8 cellular contexts compared by ENCODE assay signal in the genomic region with DNA sequence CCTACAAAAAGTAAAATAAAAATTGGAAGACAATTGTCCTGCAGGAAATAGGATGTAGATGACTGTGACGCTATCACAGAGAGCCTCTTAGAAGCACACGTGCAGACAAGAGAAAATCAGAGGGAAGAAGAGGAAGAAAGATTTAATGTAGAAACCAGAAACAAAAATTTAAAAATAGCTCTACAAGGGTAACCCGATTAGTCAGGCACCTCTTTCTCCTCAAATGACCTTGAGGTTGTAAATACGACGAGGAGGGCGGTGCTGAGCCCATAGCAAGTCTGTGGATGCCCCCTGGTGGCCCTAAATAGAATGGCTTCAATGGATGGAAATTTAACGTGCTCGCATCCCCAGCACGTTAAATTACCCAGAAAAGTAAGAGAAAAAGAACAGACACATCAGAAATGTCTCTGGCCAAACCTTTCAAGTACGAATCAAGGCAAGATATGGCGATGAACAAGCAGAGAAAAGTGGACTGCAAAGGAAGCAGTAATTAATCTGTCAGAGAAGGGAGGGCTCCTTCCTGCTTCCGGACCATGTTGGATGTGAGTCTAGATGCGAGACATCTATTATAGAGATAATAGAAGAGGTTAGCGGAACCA. TPM values are rescaled to one million over a fixed set of nuclear protein-coding genes. Genes with fewer than 3 reads are reported as not detected.
A peak's percentile ranks its signal among the peaks of the same experiment; 100 is the strongest.
DNase-seq lines count a peak whose midpoint lies in the region; ATAC-seq and TF ChIP-seq lines count a peak whose summit lies in the region.

No MANE protein-coding gene starts in this region.

- peak; percentile 81 for ATAC-seq in GM21381 (IDR thresholded peaks at IDR 0.05; ENCODE audit: unreplicated experiment)
- peak; percentile 94 for ATAC-seq in stimulated activated naive CD8-positive, alpha-beta T cell treated with anti-CD3 and anti-CD28 coated beads, Interleukin-15, Interleukin-2, amounts not matched to agents 100 U/mL and 50 U/mL, for 24 hours

- no peaks in the 10 kb centered on the region for H3K36me3 ChIP-seq in CD8-positive, alpha-beta memory T cell (ENCODE audit: insufficient read depth, low read length)

- intact Hi-C loops in activated T-helper 1 cell treated with anti-CD3 and anti-CD28 coated beads, Interleukin-12 subunit alpha, Interleukin-12 subunit beta, Interleukin-2, Interleukin-4 antibody, amounts not matched to agents 30 ng/mL and 10 ng/mL and 1 ng/mL, durations not matched to agents 14 hours and 24 hours and 36 hours (cut with micrococcal nuclease), result loop anchor here (1.0 to 5.0 kb wide), 7 partner anchors 20 to 173 kb away; a partner anchor contains a TSS

- no peaks in the 10 kb centered on the region for H3K9me3 Mint-ChIP-seq in CD8-positive, alpha-beta memory T cell
- H3K9me3 Mint-ChIP-seq in activated T-helper 1 cell treated with anti-CD3 and anti-CD28 coated beads, Interleukin-12 subunit alpha, Interleukin-12 subunit beta, Interleukin-2, Interleukin-4 antibody, amounts not matched to agents 30 ng/mL and 10 ng/mL and 1 ng/mL, durations not matched to agents 14 hours and 24 hours and 36 hours, result no peaks in the 10 kb centered on the region
- peaks cover 3% of the 10 kb centered on the region for H3K9me3 Mint-ChIP-seq in nephron progenitor cell

- CTCF ChIA-PET in CD8-positive, alpha-beta memory T cell (lab: Charles Lee), result interaction anchor here (0.6 to 3.3 kb wide), 28 partner anchors 13 to 509 kb away, joined by 3 to 44 read pairs (median 5); a partner anchor contains a TSS

- H3K36me3 Mint-ChIP-seq in CD8-positive, alpha-beta memory T cell, result no peaks in the 10 kb centered on the region
- peaks cover 2% of the 10 kb centered on the region for H3K36me3 Mint-ChIP-seq in activated T-helper 1 cell treated with anti-CD3 and anti-CD28 coated beads, Interleukin-12 subunit alpha, Interleukin-12 subunit beta, Interleukin-2, Interleukin-4 antibody, amounts not matched to agents 30 ng/mL and 10 ng/mL and 1 ng/mL, durations not matched to agents 14 hours and 24 hours and 36 hours (ENCODE audit: low read depth)
- H3K36me3 Mint-ChIP-seq in nephron progenitor cell (ENCODE audit: low read depth), result no peaks in the 10 kb centered on the region

- H3K4me3 ChIP-seq in CD8-positive, alpha-beta memory T cell (ENCODE audit: low read length), result peak overlapping the region; percentile 68

- peak overlapping the region; percentile 34 for H3K27ac ChIP-seq in CD8-positive, alpha-beta memory T cell (ENCODE audit: low read depth, low read length)

- H3K4me3 Mint-ChIP-seq in CD8-positive, alpha-beta memory T cell, result peak overlapping the region; percentile 86 to 91 (median 89)
- peak overlapping the region; percentile 75 for H3K4me3 Mint-ChIP-seq in activated T-helper 1 cell treated with anti-CD3 and anti-CD28 coated beads, Interleukin-12 subunit alpha, Interleukin-12 subunit beta, Interleukin-2, Interleukin-4 antibody, amounts not matched to agents 30 ng/mL and 10 ng/mL and 1 ng/mL, durations not matched to agents 14 hours and 24 hours and 36 hours
- no peak overlapping the region for H3K4me3 Mint-ChIP-seq in nephron progenitor cell

- DNase-seq in CD8-positive, alpha-beta memory T cell, result peak; percentile 51 to 85 (median 75)
- peak; percentile 75 to 89 for DNase-seq in Kasumi-1 (lab: John Stamatoyannopoulos, UW)
- peak; percentile 92 for DNase-seq in RKO (ENCODE audit: low spot score)
- peak; percentile 59 for DNase-seq in activated T-helper 1 cell treated with anti-CD3 and anti-CD28 coated beads, Interleukin-12 subunit alpha, Interleukin-12 subunit beta, Interleukin-2, Interleukin-4 antibody, amounts not matched to agents 30 ng/mL and 10 ng/mL and 1 ng/mL, durations not matched to agents 14 hours and 24 hours and 36 hours (ENCODE audit: low spot score)
- peak; percentile 94 for DNase-seq in fibroblast of peridontal ligament (ENCODE audit: extremely low read depth)
- peak; percentile 56 for DNase-seq in nephron progenitor cell
- peak; percentile 66 for DNase-seq in stimulated activated naive CD8-positive, alpha-beta T cell treated with anti-CD3 and anti-CD28 coated beads, Interleukin-15, Interleukin-2, amounts not matched to agents 100 U/mL and 50 U/mL, for 24 hours

- H3K27me3 ChIP-seq in CD8-positive, alpha-beta memory T cell (ENCODE audit: insufficient read depth, low read length, poor library complexity, severe bottlenecking), result no peaks in the 10 kb centered on the region

- peaks cover 15% of the 10 kb centered on the region for H3K4me1 ChIP-seq in CD8-positive, alpha-beta memory T cell (ENCODE audit: insufficient read depth, low read length)

- H3K9me3 ChIP-seq in CD8-positive, alpha-beta memory T cell (ENCODE audit: low read length), result no peaks in the 10 kb centered on the region

- peak; percentile 93 for TF ChIP-seq CTCF in nephron progenitor cell (IDR thresholded peaks at IDR 0.05)

- H3K27me3 Mint-ChIP-seq in CD8-positive, alpha-beta memory T cell, result peaks cover 0 to 3% of the 10 kb centered on the region in 2 donors
- peaks cover 5% of the 10 kb centered on the region for H3K27me3 Mint-ChIP-seq in activated T-helper 1 cell treated with anti-CD3 and anti-CD28 coated beads, Interleukin-12 subunit alpha, Interleukin-12 subunit beta, Interleukin-2, Interleukin-4 antibody, amounts not matched to agents 30 ng/mL and 10 ng/mL and 1 ng/mL, durations not matched to agents 14 hours and 24 hours and 36 hours (ENCODE audit: insufficient read depth)
- H3K27me3 Mint-ChIP-seq in nephron progenitor cell (ENCODE audit: low read depth, poor library complexity), result peaks cover 32% of the 10 kb centered on the region

- H3K4me1 Mint-ChIP-seq in CD8-positive, alpha-beta memory T cell, result peaks cover 19 to 23% (median 20%) of the 10 kb centered on the region in 3 donors
- H3K4me1 Mint-ChIP-seq in activated T-helper 1 cell treated with anti-CD3 and anti-CD28 coated beads, Interleukin-12 subunit alpha, Interleukin-12 subunit beta, Interleukin-2, Interleukin-4 antibody, amounts not matched to agents 30 ng/mL and 10 ng/mL and 1 ng/mL, durations not matched to agents 14 hours and 24 hours and 36 hours (ENCODE audit: low read depth), result peaks cover 19% of the 10 kb centered on the region
- peaks cover 7% of the 10 kb centered on the region for H3K4me1 Mint-ChIP-seq in nephron progenitor cell

- POLR2A ChIA-PET in CD8-positive, alpha-beta memory T cell (lab: Charles Lee), result interaction anchor here (0.6 to 3.5 kb wide), 7 partner anchors 9 to 152 kb away, joined by 3 to 30 read pairs (median 12); a partner anchor contains a TSS

- H3K27ac Mint-ChIP-seq in CD8-positive, alpha-beta memory T cell, result peak overlapping the region; percentile 63 to 98 (median 94)
- H3K27ac Mint-ChIP-seq in activated T-helper 1 cell treated with anti-CD3 and anti-CD28 coated beads, Interleukin-12 subunit alpha, Interleukin-12 subunit beta, Interleukin-2, Interleukin-4 antibody, amounts not matched to agents 30 ng/mL and 10 ng/mL and 1 ng/mL, durations not matched to agents 14 hours and 24 hours and 36 hours, result peak overlapping the region; percentile 98
- no peak overlapping the region for H3K27ac Mint-ChIP-seq in nephron progenitor cell

RNA-seq across cellular contexts. Expression of a gene that starts 4.2 kb away (rescaled TPM):
- total RNA-seq in CD8-positive, alpha-beta memory T cell, result under 1 TPM in 1 of 2 experiments, not detected in 1; 0.15 TPM
- 0.07 TPM for polyA plus RNA-seq in CD8-positive, alpha-beta memory T cell
- total RNA-seq in activated T-helper 1 cell treated with anti-CD3 and anti-CD28 coated beads, Interleukin-12 subunit alpha, Interleukin-12 subunit beta, Interleukin-2, Interleukin-4 antibody, amounts not matched to agents 30 ng/mL and 10 ng/mL and 1 ng/mL, durations not matched to agents 14 hours and 24 hours and 36 hours, result not detected in 2 replicates

RNA-seq across cellular contexts. Expression of a gene that starts 19.3 kb away (rescaled TPM):
- total RNA-seq in CD8-positive, alpha-beta memory T cell, result 10 to 100 TPM; 24.4 to 26.4 TPM
- 109 TPM for polyA plus RNA-seq in CD8-positive, alpha-beta memory T cell
- 20.1 and 22.3 TPM in 2 replicates for total RNA-seq in activated T-helper 1 cell treated with anti-CD3 and anti-CD28 coated beads, Interleukin-12 subunit alpha, Interleukin-12 subunit beta, Interleukin-2, Interleukin-4 antibody, amounts not matched to agents 30 ng/mL and 10 ng/mL and 1 ng/mL, durations not matched to agents 14 hours and 24 hours and 36 hours

RNA-seq across cellular contexts. Expression of a gene that starts 55.3 kb away (rescaled TPM):
- 10 to 100 TPM; 15.9 to 16.8 TPM for total RNA-seq in CD8-positive, alpha-beta memory T cell
- polyA plus RNA-seq in CD8-positive, alpha-beta memory T cell, result 6.8 TPM
- total RNA-seq in activated T-helper 1 cell treated with anti-CD3 and anti-CD28 coated beads, Interleukin-12 subunit alpha, Interleukin-12 subunit beta, Interleukin-2, Interleukin-4 antibody, amounts not matched to agents 30 ng/mL and 10 ng/mL and 1 ng/mL, durations not matched to agents 14 hours and 24 hours and 36 hours, result 14.1 and 14.2 TPM in 2 replicates

Comparison
In these comparisons a context has a peak if more than half of its experiments do, and no peak if none do; other contexts are left out.
1. Peak in every context shown above with its lines: DNase-seq, ATAC-seq, H3K4me3 ChIP-seq and H3K27ac ChIP-seq.